ENCODE assay signal across 9 cellular contexts in the genomic region with DNA sequence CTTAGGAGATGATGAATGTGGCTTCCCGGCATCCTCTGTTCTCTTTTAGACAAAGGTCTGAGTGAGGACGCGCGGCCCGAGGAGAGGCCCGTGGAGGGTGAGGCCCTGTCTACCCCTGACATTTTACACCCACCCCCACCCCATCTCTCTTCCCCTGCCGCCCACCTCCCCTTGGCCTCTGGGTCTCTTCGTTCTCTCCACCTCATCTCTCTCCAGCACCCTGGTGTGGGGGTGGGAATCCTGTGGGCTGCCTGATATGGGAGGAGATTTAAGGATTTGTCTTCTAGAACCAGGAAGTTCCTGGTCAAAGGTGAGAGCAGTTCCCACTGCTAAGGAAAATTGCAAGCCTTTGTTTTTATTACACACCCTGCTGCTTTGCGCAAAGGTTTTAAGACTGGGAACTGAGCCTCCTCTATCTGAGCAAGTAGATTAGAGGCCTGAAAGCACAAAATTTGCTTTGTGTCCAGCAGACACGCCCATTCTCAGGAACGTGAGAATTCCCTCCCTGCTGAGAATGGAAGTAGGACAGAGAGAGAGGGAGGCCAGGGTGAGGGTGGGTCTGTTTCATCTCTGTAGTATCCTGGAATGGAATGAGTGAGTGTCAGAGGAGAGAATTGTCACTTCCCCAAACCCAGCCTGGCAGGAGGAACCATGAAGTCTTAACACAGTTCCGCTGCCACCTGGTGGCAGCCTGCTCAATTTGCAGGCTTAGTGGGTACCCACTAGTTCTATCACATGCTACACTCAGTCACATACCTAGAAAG.
DNase-seq lines count a peak whose midpoint lies in the region; TF ChIP-seq lines count a peak whose summit lies in the region.
"Had no signal": no experiment of that assay in that cellular context is flagged by ENCODE, and none has a peak within 500 bp of the region (broad histone marks: within the 10 kb centered on the region; RNA-seq: fewer than 3 reads in every experiment).

No MANE protein-coding gene starts in this region.

- H3K4me1 ChIP-seq in OCI-LY7 (ENCODE audit: insufficient read depth, low read length, poor library complexity, severe bottlenecking) (no peaks in the 10 kb centered on the region), mucosa of rectum (ENCODE audit: control insufficient read depth in 2 of 2, insufficient read depth in 2 of 2, low read length in 2 of 2) (peaks cover 4 to 8% of the 10 kb centered on the region in 2 donors)

- H3K9me3 ChIP-seq in OCI-LY7 (ENCODE audit: low read length) = no peaks in the 10 kb centered on the region
- no peaks in the 10 kb centered on the region for H3K9me3 ChIP-seq in mucosa of rectum (ENCODE audit: control insufficient read depth in 2 of 2, low read length in 2 of 2)

- no peaks in the 10 kb centered on the region for H3K27me3 ChIP-seq in BJ (ENCODE audit: control insufficient read depth, insufficient read depth, low read length)
- no peaks in the 10 kb centered on the region for H3K27me3 ChIP-seq in mucosa of rectum (ENCODE audit: control insufficient read depth in 2 of 2, insufficient read depth in 2 of 2, low read length in 2 of 2)

- no peaks in the 10 kb centered on the region for H3K79me2 ChIP-seq in OCI-LY7 (ENCODE audit: insufficient read depth, low read depth, low read length)

- peak overlapping the region in 1 of 2 donors; percentile 5 for H3K9ac ChIP-seq in mucosa of rectum (ENCODE audit: low read depth in 1 of 2, low read length in 2 of 2)

- peak; percentile 62 for TF ChIP-seq CTCF in BJ (IDR thresholded peaks at IDR 0.05; ENCODE audit: insufficient read depth, low read depth, low read length)
- peak; percentile 77 for TF ChIP-seq CTCF in OCI-LY7 (conservative IDR thresholded peaks at IDR 0.05; ENCODE audit: low read length)

- H3K36me3 ChIP-seq in BJ (ENCODE audit: control insufficient read depth, insufficient read depth, low read length) = peaks cover 10% of the 10 kb centered on the region
- peaks cover 5% of the 10 kb centered on the region; the same call in 1 of the 2 replicates for H3K36me3 ChIP-seq in OCI-LY7 (ENCODE audit: insufficient read depth, low read length)
- H3K36me3 ChIP-seq in mucosa of rectum (ENCODE audit: control insufficient read depth in 2 of 2, insufficient read depth in 2 of 2, low read length in 2 of 2) = peaks cover 3 to 4% of the 10 kb centered on the region in 2 donors

- no peak overlapping the region for H3K4me2 ChIP-seq in OCI-LY7 (ENCODE audit: low read length)

- no peaks in the 10 kb centered on the region for H4K20me1 ChIP-seq in OCI-LY7 (ENCODE audit: insufficient read depth, low read length)

- H2AFZ ChIP-seq in OCI-LY7 (ENCODE audit: low read length) = no peak overlapping the region

- H3K27ac ChIP-seq in OCI-LY7 (ENCODE audit: low read depth, low read length, poor library complexity, severe bottlenecking) (no peak overlapping the region), mucosa of rectum (ENCODE audit: low read depth in 2 of 2, low read length in 2 of 2) (peak overlapping the region; percentile 65 to 66)

- CTCF ChIA-PET in BJ (lab: Yijun Ruan, JAX) = interaction anchor here (1.4 to 1.6 kb wide), 2 partner anchors 94 to 95 kb away, joined by 4 to 5 read pairs; no protein-coding TSS in a partner anchor
- CTCF ChIA-PET in OCI-LY7 (lab: Charles Lee; ENCODE audit: unreplicated experiment) = no interaction called here

- BruUV-seq in OCI-LY7 (replicated peaks; lab: Mats Ljungman, UMichigan) = no TSS peak

- no peaks in the 10 kb centered on the region for H3K9me2 ChIP-seq in OCI-LY7 (ENCODE audit: insufficient read depth, low read length)

- H3K4me3 ChIP-seq in BJ (ENCODE audit: low read depth, low read length) = no peak overlapping the region
- no peak overlapping the region for H3K4me3 ChIP-seq in OCI-LY7 (ENCODE audit: low read depth, low read length, poor library complexity, severe bottlenecking)
- H3K4me3 ChIP-seq in mucosa of rectum (ENCODE audit: low read length in 2 of 2) = no peak overlapping the region

- intact Hi-C loops in OCI-LY7 (cut with micrococcal nuclease; ENCODE audit: unreplicated experiment) = loop anchor here (1.0 kb wide), 2 partner anchors 95 to 128 kb away; no protein-coding TSS in a partner anchor

- POLR2A ChIA-PET in BJ (lab: Charles Lee) (no interaction called here), OCI-LY7 (lab: Charles Lee) (no interaction called here)

- DNase-seq in BJ (ENCODE audit: low read depth) (no peak), H4 (ENCODE audit: low spot score) (peak; percentile 64), OCI-LY7 (ENCODE audit: low spot score) (peak; percentile 68), cerebellar cortex (ENCODE audit: low spot score) (peak; percentile 44), inferior parietal cortex (ENCODE audit: extremely low spot score) (no peak), T1000 (lab: John Stamatoyannopoulos, UW) (no peak), NCI-H1105 (lab: John Stamatoyannopoulos, UW) (no peak)
- DNase-seq: naive B cell had no signal

Comparison
In these comparisons a context has a peak if more than half of its experiments do, and no peak if none do; other contexts are left out.
1. DNase-seq: peak in H4 (single experiment), OCI-LY7 (single experiment) and cerebellar cortex (single experiment); none in BJ (single experiment), inferior parietal cortex (single experiment), T1000 (single experiment) and NCI-H1105 (single experiment).